17 cellular contexts compared by ENCODE assay signal in the genomic region with DNA sequence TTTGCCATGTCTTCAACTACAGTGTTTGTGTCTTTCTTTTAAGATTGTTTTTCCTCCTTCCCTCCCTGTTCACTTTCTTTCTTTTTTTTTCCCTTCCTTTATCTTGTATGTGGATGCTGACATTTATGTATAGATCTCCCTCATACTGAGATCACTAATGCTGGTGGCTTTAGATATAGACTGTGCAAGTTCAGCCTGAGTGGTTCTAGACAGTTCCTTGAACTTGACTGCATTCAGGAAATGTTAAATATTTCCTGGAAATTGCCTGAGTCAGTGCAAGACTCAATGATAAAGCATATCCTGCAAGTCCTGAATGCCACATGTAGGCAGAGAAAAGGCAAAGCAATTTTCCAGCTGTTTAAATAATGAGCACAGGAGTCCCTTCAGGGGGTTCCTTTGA.
DNase-seq lines count a peak whose midpoint lies in the region; ATAC-seq and TF ChIP-seq lines count a peak whose summit lies in the region.
"Had no signal": no experiment of that assay in that cellular context is flagged by ENCODE, and none has a peak within 500 bp of the region (broad histone marks: within the 10 kb centered on the region; RNA-seq: fewer than 3 reads in every experiment).

No MANE protein-coding gene starts in this region.

- peaks cover 3% of the 10 kb centered on the region for H3K9me3 Mint-ChIP-seq in activated CD4-positive, alpha-beta T cell treated with anti-CD3 and anti-CD28 coated beads for 36 hours (ENCODE audit: low read depth)
- peaks cover 4% of the 10 kb centered on the region for H3K9me3 Mint-ChIP-seq in activated CD4-positive, alpha-beta T cell treated with anti-CD3 and anti-CD28 coated beads, Interleukin-2, amount 10 ng/mL, durations not matched to agents 7 days and 5 days
- peaks cover 3% of the 10 kb centered on the region for H3K9me3 Mint-ChIP-seq in stimulated activated effector memory CD8-positive, alpha-beta T cell treated with anti-CD3 and anti-CD28 coated beads, Interleukin-12 subunit alpha, Interleukin-12 subunit beta, amount 100 ng/mL, for 72 hours
- no peaks in the 10 kb centered on the region for H3K9me3 Mint-ChIP-seq in effector memory CD8-positive, alpha-beta T cell

- intact Hi-C loops in activated CD4-positive, alpha-beta T cell treated with anti-CD3 and anti-CD28 coated beads for 36 hours (cut with DNase I, micrococcal nuclease), result no loop called here

- POLR2A ChIA-PET in activated CD4-positive, alpha-beta T cell treated with anti-CD3 and anti-CD28 coated beads for 36 hours (lab: Charles Lee), result no interaction called here
- POLR2A ChIA-PET in activated CD4-positive, alpha-beta T cell treated with anti-CD3 and anti-CD28 coated beads, Interleukin-2, amount 10 ng/mL, durations not matched to agents 7 days and 5 days (lab: Charles Lee), result no interaction called here

- no peak for DNase-seq in activated CD4-positive, alpha-beta T cell treated with anti-CD3 and anti-CD28 coated beads for 36 hours
- DNase-seq in activated CD4-positive, alpha-beta T cell treated with anti-CD3 and anti-CD28 coated beads, Interleukin-2, amount 10 ng/mL, durations not matched to agents 7 days and 5 days, result no peak
- DNase-seq in NCI-H345 treated with DMSO at 0.1 percent for 48 hours (lab: John Stamatoyannopoulos, UW; ENCODE audit: unreplicated experiment) (peak; percentile 17), cardiac fibroblast (ENCODE audit: low read depth in 2 of 2) (peak; percentile 31 to 50), DMS153 (lab: John Stamatoyannopoulos, UW) (no peak)
- DNase-seq in stimulated activated effector memory CD8-positive, alpha-beta T cell treated with anti-CD3 and anti-CD28 coated beads, Interleukin-12 subunit alpha, Interleukin-12 subunit beta, amount 100 ng/mL, for 72 hours (ENCODE audit: low spot score in 2 of 2), result no peak
- DNase-seq in effector memory CD8-positive, alpha-beta T cell, result no peak
- DNase-seq: amygdala; H7; head of caudate nucleus; NCI-H1930; NCI-H526; sigmoid colon; stimulated activated CD4-positive, alpha-beta T cell treated with anti-CD3 and anti-CD28 coated beads, Interleukin-4, amount 100 ng/mL, for 1 hour; stimulated activated CD8-positive, alpha-beta memory T cell treated with anti-CD3 and anti-CD28 coated beads, Interleukin-4, amount 100 ng/mL, for 48 hours; transverse colon had no signal

- ATAC-seq in activated CD4-positive, alpha-beta T cell treated with anti-CD3 and anti-CD28 coated beads for 36 hours, result peak; percentile 66
- peak; percentile 84 for ATAC-seq in stimulated activated effector memory CD8-positive, alpha-beta T cell treated with anti-CD3 and anti-CD28 coated beads, Interleukin-12 subunit alpha, Interleukin-12 subunit beta, amount 100 ng/mL, for 72 hours
- ATAC-seq in effector memory CD8-positive, alpha-beta T cell (replicated peaks), result no peak
- ATAC-seq in SK-N-SH treated with all-trans-retinoic acid at 6 μM for 48 hours, result no peak

- no peak overlapping the region for H3K4me3 ChIP-seq in cardiac fibroblast (replicated peaks in 1 of 2; ENCODE audit: low read depth in 2 of 2, low read length in 2 of 2)
- H3K4me3 ChIP-seq: sigmoid colon, transverse colon had no signal

- no peak overlapping the region for H3K4me3 Mint-ChIP-seq in activated CD4-positive, alpha-beta T cell treated with anti-CD3 and anti-CD28 coated beads for 36 hours
- H3K4me3 Mint-ChIP-seq in activated CD4-positive, alpha-beta T cell treated with anti-CD3 and anti-CD28 coated beads, Interleukin-2, amount 10 ng/mL, durations not matched to agents 7 days and 5 days, result no peak overlapping the region
- H3K4me3 Mint-ChIP-seq in stimulated activated effector memory CD8-positive, alpha-beta T cell treated with anti-CD3 and anti-CD28 coated beads, Interleukin-12 subunit alpha, Interleukin-12 subunit beta, amount 100 ng/mL, for 72 hours, result peak overlapping the region; percentile 55
- H3K4me3 Mint-ChIP-seq in effector memory CD8-positive, alpha-beta T cell, result no peak overlapping the region

- no peaks in the 10 kb centered on the region for H3K27me3 Mint-ChIP-seq in activated CD4-positive, alpha-beta T cell treated with anti-CD3 and anti-CD28 coated beads for 36 hours
- no peaks in the 10 kb centered on the region for H3K27me3 Mint-ChIP-seq in activated CD4-positive, alpha-beta T cell treated with anti-CD3 and anti-CD28 coated beads, Interleukin-2, amount 10 ng/mL, durations not matched to agents 7 days and 5 days
- no peaks in the 10 kb centered on the region for H3K27me3 Mint-ChIP-seq in effector memory CD8-positive, alpha-beta T cell

- H3K36me3 Mint-ChIP-seq in activated CD4-positive, alpha-beta T cell treated with anti-CD3 and anti-CD28 coated beads for 36 hours (ENCODE audit: low read depth), result no peaks in the 10 kb centered on the region
- no peaks in the 10 kb centered on the region for H3K36me3 Mint-ChIP-seq in activated CD4-positive, alpha-beta T cell treated with anti-CD3 and anti-CD28 coated beads, Interleukin-2, amount 10 ng/mL, durations not matched to agents 7 days and 5 days (ENCODE audit: low read depth)
- no peaks in the 10 kb centered on the region for H3K36me3 Mint-ChIP-seq in stimulated activated effector memory CD8-positive, alpha-beta T cell treated with anti-CD3 and anti-CD28 coated beads, Interleukin-12 subunit alpha, Interleukin-12 subunit beta, amount 100 ng/mL, for 72 hours
- no peaks in the 10 kb centered on the region for H3K36me3 Mint-ChIP-seq in effector memory CD8-positive, alpha-beta T cell (ENCODE audit: insufficient read depth)

- peak overlapping the region; percentile 53 for H3K27ac Mint-ChIP-seq in activated CD4-positive, alpha-beta T cell treated with anti-CD3 and anti-CD28 coated beads for 36 hours
- no peak overlapping the region for H3K27ac Mint-ChIP-seq in activated CD4-positive, alpha-beta T cell treated with anti-CD3 and anti-CD28 coated beads, Interleukin-2, amount 10 ng/mL, durations not matched to agents 7 days and 5 days
- H3K27ac Mint-ChIP-seq in stimulated activated effector memory CD8-positive, alpha-beta T cell treated with anti-CD3 and anti-CD28 coated beads, Interleukin-12 subunit alpha, Interleukin-12 subunit beta, amount 100 ng/mL, for 72 hours, result peak overlapping the region; percentile 85
- no peak overlapping the region for H3K27ac Mint-ChIP-seq in effector memory CD8-positive, alpha-beta T cell

- CTCF ChIA-PET in activated CD4-positive, alpha-beta T cell treated with anti-CD3 and anti-CD28 coated beads for 36 hours (lab: Charles Lee), result interaction anchor here (2.4 kb wide), 1 partner anchor 11 kb away, joined by 8 read pairs; no protein-coding TSS in a partner anchor
- CTCF ChIA-PET in activated CD4-positive, alpha-beta T cell treated with anti-CD3 and anti-CD28 coated beads, Interleukin-2, amount 10 ng/mL, durations not matched to agents 7 days and 5 days (lab: Charles Lee), result interaction anchor here (1.5 kb wide), 1 partner anchor 19 kb away, joined by 3 read pairs; no protein-coding TSS in a partner anchor

- H3K4me1 Mint-ChIP-seq in activated CD4-positive, alpha-beta T cell treated with anti-CD3 and anti-CD28 coated beads for 36 hours, result peaks cover 49% of the 10 kb centered on the region
- H3K4me1 Mint-ChIP-seq in activated CD4-positive, alpha-beta T cell treated with anti-CD3 and anti-CD28 coated beads, Interleukin-2, amount 10 ng/mL, durations not matched to agents 7 days and 5 days, result peaks cover 45% of the 10 kb centered on the region
- peaks cover 56% of the 10 kb centered on the region for H3K4me1 Mint-ChIP-seq in stimulated activated effector memory CD8-positive, alpha-beta T cell treated with anti-CD3 and anti-CD28 coated beads, Interleukin-12 subunit alpha, Interleukin-12 subunit beta, amount 100 ng/mL, for 72 hours
- peaks cover 4 to 18% of the 10 kb centered on the region in 2 donors for H3K4me1 Mint-ChIP-seq in effector memory CD8-positive, alpha-beta T cell (ENCODE audit: low read depth in 2 of 2)

- TF ChIP-seq CTCF in cardiac fibroblast (IDR thresholded peaks at IDR 0.05; ENCODE audit: low read depth, low read length), result no peak

TF ChIP-seq in SK-N-SH treated with all-trans-retinoic acid at 6 μM for 48 hours, 23 proteins besides CTCF, POLR2A, EP300 and RAD21:
- TF ChIP-seq ZNF565 (CRISPR knock-in tag; conservative IDR thresholded peaks at IDR 0.05; ENCODE audit: low read depth) (no peak), ISL1 (CRISPR knock-in tag; IDR thresholded peaks at IDR 0.05) (no peak)
TF ChIP-seq in SK-N-SH treated with all-trans-retinoic acid at 6 μM for 48 hours: peak in this region for 0.

Comparison
In these comparisons a context has a peak if more than half of its experiments do, and no peak if none do; other contexts are left out.
1. H3K27ac Mint-ChIP-seq: peak in activated CD4-positive, alpha-beta T cell treated with anti-CD3 and anti-CD28 coated beads for 36 hours (single experiment) and stimulated activated effector memory CD8-positive, alpha-beta T cell treated with anti-CD3 and anti-CD28 coated beads, Interleukin-12 subunit alpha, Interleukin-12 subunit beta, amount 100 ng/mL, for 72 hours (single experiment); none in activated CD4-positive, alpha-beta T cell treated with anti-CD3 and anti-CD28 coated beads, Interleukin-2, amount 10 ng/mL, durations not matched to agents 7 days and 5 days (single experiment) and effector memory CD8-positive, alpha-beta T cell (0 of 2).
2. ATAC-seq: peak in activated CD4-positive, alpha-beta T cell treated with anti-CD3 and anti-CD28 coated beads for 36 hours (single experiment) and stimulated activated effector memory CD8-positive, alpha-beta T cell treated with anti-CD3 and anti-CD28 coated beads, Interleukin-12 subunit alpha, Interleukin-12 subunit beta, amount 100 ng/mL, for 72 hours (single experiment); none in effector memory CD8-positive, alpha-beta T cell (single experiment) and SK-N-SH treated with all-trans-retinoic acid at 6 μM for 48 hours (single experiment).
3. DNase-seq: peak in NCI-H345 treated with DMSO at 0.1 percent for 48 hours (single experiment) and cardiac fibroblast (2 of 2); none in activated CD4-positive, alpha-beta T cell treated with anti-CD3 and anti-CD28 coated beads for 36 hours (single experiment), activated CD4-positive, alpha-beta T cell treated with anti-CD3 and anti-CD28 coated beads, Interleukin-2, amount 10 ng/mL, durations not matched to agents 7 days and 5 days (single experiment), stimulated activated effector memory CD8-positive, alpha-beta T cell treated with anti-CD3 and anti-CD28 coated beads, Interleukin-12 subunit alpha, Interleukin-12 subunit beta, amount 100 ng/mL, for 72 hours (0 of 2), effector memory CD8-positive, alpha-beta T cell (0 of 3) and DMS153 (single experiment).